ENCODE assay signal across 1 cellular context in genomic region chr11:2930705-2931415, GRCh38.
A peak's percentile ranks its signal among the peaks of the same experiment; 100 is the strongest.
TF ChIP-seq lines count a peak whose summit lies in the region.

No MANE protein-coding gene starts in this region.

TF ChIP-seq in K562, 482 proteins besides CTCF, POLR2A, EP300 and RAD21 (continued from another document and continues in another):
- TF ChIP-seq DEAF1 (CRISPR knock-in tag; IDR thresholded peaks at IDR 0.05) (peak; percentile 36; the same call in 1 of the 2 replicates), E2F6 (IDR thresholded peaks at IDR 0.05; ENCODE audit: borderline replicate concordance in 1 of 2, extremely low read depth in 1 of 2, insufficient read depth in 1 of 2, insufficient read length in 1 of 2, low read depth in 1 of 2, low read length in 1 of 2, poor library complexity in 1 of 2, severe bottlenecking in 1 of 2) (no peak), SMARCA5 (IDR thresholded peaks at IDR 0.05) (peak; percentile 76; the same call in 1 of the 2 replicates), HNRNPL (IDR thresholded peaks at IDR 0.05; ENCODE audit: low read depth, low read length) (peak; percentile 69; the same call in 1 of the 2 replicates), ATF6 (CRISPR knock-in tag; IDR thresholded peaks at IDR 0.05) (no peak), TOE1 (IDR thresholded peaks at IDR 0.05; ENCODE audit: borderline replicate concordance) (no peak), TOE1 (CRISPR knock-in tag; IDR thresholded peaks at IDR 0.05; ENCODE audit: borderline replicate concordance, low read depth) (no peak), GABPB2 (CRISPR knock-in tag; conservative IDR thresholded peaks at IDR 0.05) (no peak), TSC22D4 (tag; IDR thresholded peaks at IDR 0.05) (no peak), ZBTB33 (CRISPR knock-in tag; IDR thresholded peaks at IDR 0.05) (no peak), ZNF431 (CRISPR knock-in tag; IDR thresholded peaks at IDR 0.05) (no peak), NFE2 (IDR thresholded peaks at IDR 0.05; ENCODE audit: low read depth) (no peak), CTCFL (IDR thresholded peaks at IDR 0.05; ENCODE audit: borderline replicate concordance, insufficient read depth, low read depth, low read length, poor library complexity, severe bottlenecking) (no peak), SREBF2 (CRISPR knock-in tag; IDR thresholded peaks at IDR 0.05) (no peak), SIN3A (IDR thresholded peaks at IDR 0.05; ENCODE audit: borderline replicate concordance in 2 of 2, control insufficient read depth in 1 of 2, low read depth in 2 of 2, low read length in 2 of 2) (no peak), MNT (conservative IDR thresholded peaks at IDR 0.05) (no peak), ZNF449 (CRISPR knock-in tag; IDR thresholded peaks at IDR 0.05) (no peak), SMARCA4 (IDR thresholded peaks at IDR 0.05) (no peak), COPS2 (conservative IDR thresholded peaks at IDR 0.05) (no peak), SAFB2 (IDR thresholded peaks at IDR 0.05; ENCODE audit: borderline replicate concordance, low read depth, low read length, severe bottlenecking) (no peak), JUN (IDR thresholded peaks at IDR 0.05; ENCODE audit: borderline replicate concordance, low read depth, low read length) (peak; percentile 13; the same call in 1 of the 2 replicates), JUN (CRISPR knock-in tag; IDR thresholded peaks at IDR 0.05; ENCODE audit: borderline replicate concordance) (no peak), GATA2 (CRISPR knock-in tag; IDR thresholded peaks at IDR 0.05) (no peak), GABPB1 (CRISPR knock-in tag; IDR thresholded peaks at IDR 0.05) (peak; percentile 41; the same call in 1 of the 2 replicates), RB1 (IDR thresholded peaks at IDR 0.05; ENCODE audit: low read depth) (peak; percentile 24; the same call in 1 of the 2 replicates), MYNN (IDR thresholded peaks at IDR 0.05) (peak; percentile 80; the same call in 1 of the 2 replicates), MYNN (CRISPR knock-in tag; IDR thresholded peaks at IDR 0.05) (no peak), ZC3H11A (IDR thresholded peaks at IDR 0.05; ENCODE audit: low read depth, low read length) (no peak), TAF9B (IDR thresholded peaks at IDR 0.05; ENCODE audit: partially characterized antibody) (no peak), NR3C1 (CRISPR knock-in tag; IDR thresholded peaks at IDR 0.05) (no peak), FIP1L1 (IDR thresholded peaks at IDR 0.05; ENCODE audit: low read depth, low read length, poor library complexity, severe bottlenecking) (no peak), NCOA6 (IDR thresholded peaks at IDR 0.05) (no peak), BRD4 (IDR thresholded peaks at IDR 0.05) (no peak), E4F1 (CRISPR knock-in tag; IDR thresholded peaks at IDR 0.05; ENCODE audit: borderline replicate concordance) (no peak), NFIX (CRISPR knock-in tag; IDR thresholded peaks at IDR 0.05; ENCODE audit: low read depth) (no peak), NR1H2 (CRISPR knock-in tag; IDR thresholded peaks at IDR 0.05) (no peak), ZNF217 (CRISPR knock-in tag; IDR thresholded peaks at IDR 0.05) (no peak), KDM5B (IDR thresholded peaks at IDR 0.05; ENCODE audit: insufficient replicate concordance, low read depth, low read length) (no peak), LCOR (CRISPR knock-in tag; IDR thresholded peaks at IDR 0.05) (no peak), HNRNPUL1 (IDR thresholded peaks at IDR 0.05; ENCODE audit: low read length) (no peak), MLLT1 (IDR thresholded peaks at IDR 0.05) (peak in 1 of 2 experiments; percentile 69; a peak in 1 of 4 replicates), POLR2G (IDR thresholded peaks at IDR 0.05; ENCODE audit: low read depth, low read length) (no peak), ZNF639 (CRISPR knock-in tag; conservative IDR thresholded peaks at IDR 0.05 in 1 of 2, IDR thresholded peaks at IDR 0.05 in 1 of 2) (no peak), CTBP1 (IDR thresholded peaks at IDR 0.05; ENCODE audit: borderline replicate concordance) (peak; percentile 73), CREM (IDR thresholded peaks at IDR 0.05; ENCODE audit: low read depth) (0 out of 2 replicates have a peak, but pooled peaks have one; percentile 11), MAZ (CRISPR knock-in tag; conservative IDR thresholded peaks at IDR 0.05 in 1 of 2, IDR thresholded peaks at IDR 0.05 in 1 of 2) (peak in 1 of 2 experiments; percentile 58; a peak in 1 of 4 replicates), SMC3 (conservative IDR thresholded peaks at IDR 0.05; ENCODE audit: insufficient read depth, low read depth, low read length) (peak; percentile 39; the same call in 1 of the 2 replicates), CBFB (CRISPR knock-in tag; IDR thresholded peaks at IDR 0.05) (no peak), ZEB2 (IDR thresholded peaks at IDR 0.05) (peak; percentile 79), HES1 (IDR thresholded peaks at IDR 0.05; ENCODE audit: low read depth) (no peak)
